ENCODE assay signal across 15 cellular contexts in the genomic region with DNA sequence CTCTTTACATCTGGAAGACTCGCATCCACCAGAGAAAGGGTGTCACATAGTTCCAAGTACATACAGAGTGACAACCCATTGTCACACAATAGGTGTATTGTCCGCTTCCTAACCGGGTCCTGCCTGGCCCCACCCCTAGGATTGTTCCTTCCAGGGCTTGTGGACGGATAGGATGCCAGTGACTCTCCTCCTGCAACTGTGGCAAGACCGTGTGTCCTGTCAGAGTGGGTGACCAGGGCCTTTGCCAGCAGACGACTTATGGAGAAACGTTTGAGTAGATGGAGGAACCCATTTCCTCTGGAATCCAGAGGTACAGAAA.
"Had no signal": no experiment of that assay in that cellular context is flagged by ENCODE, and none has a peak within 500 bp of the region (broad histone marks: within the 10 kb centered on the region; RNA-seq: fewer than 3 reads in every experiment).

No MANE protein-coding gene starts in this region.

- H3K4me3 ChIP-seq: ascending aorta, gastroesophageal sphincter, hepatocyte, neural progenitor cell, pancreas, transverse colon had no signal

- H3K79me2 ChIP-seq: hepatocyte had no signal

- H3K9ac ChIP-seq: neural progenitor cell had no signal

- DNase-seq: activated CD4-positive, alpha-beta T cell treated with anti-CD3 and anti-CD28 coated beads, Interleukin-2, amount 50 U/mL, for 48 hours; activated naive CD4-positive, alpha-beta T cell; activated naive CD8-positive, alpha-beta T cell treated with anti-CD3 and anti-CD28 coated beads, Interleukin-2, amount 50 U/mL, for 24 hours; activated T-cell treated with anti-CD3 and anti-CD28 coated beads, Interleukin-2, amount 50 U/mL, for 72 hours; effector CD8-positive, alpha-beta T cell; pancreas; retina; stimulated activated CD4-positive, alpha-beta T cell treated with anti-CD3 and anti-CD28 coated beads, Interleukin-15, amount 100 ng/mL, for 24 hours; stimulated activated CD4-positive, alpha-beta T cell treated with anti-CD3 and anti-CD28 coated beads, Interleukin-4, amount 100 ng/mL, for 24 hours; transverse colon had no signal

- H2AFZ ChIP-seq: hepatocyte, neural progenitor cell had no signal

- ATAC-seq: activated CD4-positive, CD25-positive, alpha-beta regulatory T cell treated with anti-CD3 and anti-CD28 coated beads, Interleukin-2, amount 50 U/mL, for 24 hours; activated naive CD8-positive, alpha-beta T cell treated with anti-CD3 and anti-CD28 coated beads, Interleukin-2, amount 50 U/mL, for 24 hours; gastroesophageal sphincter; pancreas had no signal

- H3K36me3 ChIP-seq: ascending aorta, gastroesophageal sphincter, neural progenitor cell, pancreas, transverse colon had no signal

- H3K4me2 ChIP-seq: hepatocyte, neural progenitor cell had no signal

- H3K27me3 ChIP-seq: ascending aorta, gastroesophageal sphincter, hepatocyte, neural progenitor cell, pancreas, transverse colon had no signal

- H3K9me3 ChIP-seq: ascending aorta, gastroesophageal sphincter, pancreas, transverse colon had no signal

- H3K4me1 ChIP-seq: ascending aorta, gastroesophageal sphincter, pancreas, transverse colon had no signal

- H3K27ac ChIP-seq: ascending aorta, gastroesophageal sphincter, hepatocyte, neural progenitor cell, pancreas, transverse colon had no signal
